19 cellular contexts compared by ENCODE assay signal in genomic region chr9:123039617-123040219, GRCh38. TPM values are rescaled to one million over a fixed set of nuclear protein-coding genes. Genes with fewer than 3 reads are reported as not detected.
A peak's percentile ranks its signal among the peaks of the same experiment; 100 is the strongest.
DNase-seq lines count a peak whose midpoint lies in the region; ATAC-seq lines count a peak whose summit lies in the region.
"Had no signal": no experiment of that assay in that cellular context is flagged by ENCODE, and none has a peak within 500 bp of the region (broad histone marks: within the 10 kb centered on the region; RNA-seq: fewer than 3 reads in every experiment).

No MANE protein-coding gene starts in this region.

- H3K27ac ChIP-seq in cingulate gyrus (ENCODE audit: low read depth, low read length), result peak overlapping the region; percentile 14
- peak overlapping the region; percentile 47 for H3K27ac ChIP-seq in muscle layer of duodenum (ENCODE audit: low read length)
- peak overlapping the region; percentile 70 to 74 for H3K27ac ChIP-seq in aorta (ENCODE audit: low read depth in 1 of 2, low read length in 2 of 2)
- H3K27ac ChIP-seq: GM23248, KMS-11, Peyer's patch, SK-N-MC had no signal

- 10 to 11% methylated on average over 1 of the region's 1 CpG for WGBS in aorta, 2 donors

- H3K36me3 ChIP-seq in muscle layer of duodenum (ENCODE audit: control insufficient read depth in 1 of 2, insufficient read depth in 2 of 2, low read length in 2 of 2) (peaks cover 0 to 3% of the 10 kb centered on the region in 2 donors), aorta (ENCODE audit: control insufficient read depth in 1 of 2, insufficient read depth in 2 of 2, low read length in 1 of 2) (no peaks in the 10 kb centered on the region)
- H3K36me3 ChIP-seq: Peyer's patch had no signal

- H3K27me3 ChIP-seq in muscle layer of duodenum (ENCODE audit: low read depth, low read length) (no peaks in the 10 kb centered on the region), aorta (ENCODE audit: control insufficient read depth in 1 of 2, insufficient read depth in 2 of 2, low read length in 1 of 2) (no peaks in the 10 kb centered on the region)
- H3K27me3 ChIP-seq: BE2C, Peyer's patch had no signal

- DNase-seq in fibroblast of peridontal ligament (ENCODE audit: extremely low read depth), result peak; percentile 45
- DNase-seq in aorta, result no peak
- no peak for DNase-seq in activated CD4-positive, CD25-positive, alpha-beta regulatory T cell (lab: John Stamatoyannopoulos, UW)
- DNase-seq: BE2C; CD4-positive, alpha-beta T cell; EL; GM23248; NCI-H1048; NCI-H2081 treated with DMSO at 0.1 percent for 48 hours; NCI-H524; Peyer's patch; Right ventricle myocardium superior had no signal

- intact Hi-C loops in aorta (cut with DNase I), result loop anchor here (5.0 to 10.0 kb wide), 2 partner anchors 33 to 955 kb away; no protein-coding TSS in a partner anchor

- H3K9me3 ChIP-seq in muscle layer of duodenum (ENCODE audit: control insufficient read depth in 1 of 2, low read length in 2 of 2), result no peaks in the 10 kb centered on the region
- H3K9me3 ChIP-seq in aorta (ENCODE audit: control insufficient read depth, low read length), result no peaks in the 10 kb centered on the region
- H3K9me3 ChIP-seq: BE2C, Peyer's patch had no signal

- ATAC-seq in aorta (ENCODE audit: low FRiP score), result no peak
- no peak for ATAC-seq in GM18907 (IDR thresholded peaks at IDR 0.05; ENCODE audit: unreplicated experiment)
- no peak for ATAC-seq in HG03039 (IDR thresholded peaks at IDR 0.05; ENCODE audit: unreplicated experiment)

- H3K4me1 ChIP-seq in muscle layer of duodenum (ENCODE audit: control insufficient read depth in 1 of 2, insufficient read depth in 2 of 2, low read length in 2 of 2) (peaks cover 0 to 8% of the 10 kb centered on the region in 2 donors), aorta (ENCODE audit: control insufficient read depth in 1 of 2, insufficient read depth in 2 of 2, low read length in 2 of 2) (peaks cover 1 to 20% of the 10 kb centered on the region in 2 donors)
- H3K4me1 ChIP-seq: BE2C, Peyer's patch had no signal

- H3K4me3 ChIP-seq in muscle layer of duodenum (ENCODE audit: low read depth in 1 of 2, low read length in 2 of 2) (no peak overlapping the region), aorta (ENCODE audit: low read length in 2 of 2) (no peak overlapping the region)
- H3K4me3 ChIP-seq: GM23248, Peyer's patch, SK-N-MC had no signal

RNA-seq across cellular contexts. Expression of gene GPR21, which starts 6.3 kb away (rescaled TPM):
- total RNA-seq in aorta, result 10 to 100 TPM in 1 of 2 donors, 1 to 10 TPM in 1; 8.8 to 13.9 TPM
- polyA plus RNA-seq in aorta, result 1 to 10 TPM in 1 of 2 donors, under 1 TPM in 1; 0.50 to 3.8 TPM
- total RNA-seq: M059J, Right ventricle myocardium superior had no signal
- polyA plus RNA-seq: GM23248 had no signal

Comparison
In these comparisons a context has a peak if more than half of its experiments do, and no peak if none do; other contexts are left out.
1. H3K27ac ChIP-seq: peak in every context shown above with its lines; median percentile 72 in aorta; 47 in muscle layer of duodenum; 14 in cingulate gyrus.